ENCODE assay signal across 8 cellular contexts in the genomic region with DNA sequence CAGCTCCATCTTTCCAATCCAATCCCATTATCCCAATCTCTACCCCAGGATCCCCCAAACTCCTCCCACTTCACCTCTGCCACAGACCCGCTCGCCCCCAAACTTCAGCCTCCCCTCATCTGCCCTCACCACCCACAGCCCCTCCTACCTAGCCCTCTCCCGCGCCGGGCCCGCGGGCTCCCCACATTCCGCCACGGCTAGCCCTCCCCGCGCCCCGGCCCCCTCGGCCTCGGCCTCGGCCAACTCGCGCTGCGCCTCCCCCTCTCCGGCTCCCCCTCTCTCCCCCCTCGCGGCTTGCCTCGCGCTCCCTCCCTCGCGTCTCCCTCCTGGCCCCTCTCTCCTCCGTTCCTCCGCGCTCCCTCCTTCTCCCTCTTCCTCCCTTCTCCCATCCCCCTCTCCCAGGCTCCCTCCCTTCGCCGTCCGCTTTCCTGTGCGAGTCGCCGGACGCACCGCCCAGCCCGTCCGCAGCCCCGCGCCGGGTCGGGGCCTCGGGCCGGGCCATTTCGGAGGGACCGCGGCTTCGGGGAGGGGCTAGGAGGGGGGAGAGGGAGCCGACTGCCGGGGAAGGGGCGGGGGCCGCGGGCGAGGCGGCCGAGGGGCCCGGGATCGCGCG. TPM values are rescaled to one million over a fixed set of nuclear protein-coding genes. Genes with fewer than 3 reads are reported as not detected.
DNase-seq lines count a peak whose midpoint lies in the region; ATAC-seq and TF ChIP-seq lines count a peak whose summit lies in the region.

A gene with protein sequence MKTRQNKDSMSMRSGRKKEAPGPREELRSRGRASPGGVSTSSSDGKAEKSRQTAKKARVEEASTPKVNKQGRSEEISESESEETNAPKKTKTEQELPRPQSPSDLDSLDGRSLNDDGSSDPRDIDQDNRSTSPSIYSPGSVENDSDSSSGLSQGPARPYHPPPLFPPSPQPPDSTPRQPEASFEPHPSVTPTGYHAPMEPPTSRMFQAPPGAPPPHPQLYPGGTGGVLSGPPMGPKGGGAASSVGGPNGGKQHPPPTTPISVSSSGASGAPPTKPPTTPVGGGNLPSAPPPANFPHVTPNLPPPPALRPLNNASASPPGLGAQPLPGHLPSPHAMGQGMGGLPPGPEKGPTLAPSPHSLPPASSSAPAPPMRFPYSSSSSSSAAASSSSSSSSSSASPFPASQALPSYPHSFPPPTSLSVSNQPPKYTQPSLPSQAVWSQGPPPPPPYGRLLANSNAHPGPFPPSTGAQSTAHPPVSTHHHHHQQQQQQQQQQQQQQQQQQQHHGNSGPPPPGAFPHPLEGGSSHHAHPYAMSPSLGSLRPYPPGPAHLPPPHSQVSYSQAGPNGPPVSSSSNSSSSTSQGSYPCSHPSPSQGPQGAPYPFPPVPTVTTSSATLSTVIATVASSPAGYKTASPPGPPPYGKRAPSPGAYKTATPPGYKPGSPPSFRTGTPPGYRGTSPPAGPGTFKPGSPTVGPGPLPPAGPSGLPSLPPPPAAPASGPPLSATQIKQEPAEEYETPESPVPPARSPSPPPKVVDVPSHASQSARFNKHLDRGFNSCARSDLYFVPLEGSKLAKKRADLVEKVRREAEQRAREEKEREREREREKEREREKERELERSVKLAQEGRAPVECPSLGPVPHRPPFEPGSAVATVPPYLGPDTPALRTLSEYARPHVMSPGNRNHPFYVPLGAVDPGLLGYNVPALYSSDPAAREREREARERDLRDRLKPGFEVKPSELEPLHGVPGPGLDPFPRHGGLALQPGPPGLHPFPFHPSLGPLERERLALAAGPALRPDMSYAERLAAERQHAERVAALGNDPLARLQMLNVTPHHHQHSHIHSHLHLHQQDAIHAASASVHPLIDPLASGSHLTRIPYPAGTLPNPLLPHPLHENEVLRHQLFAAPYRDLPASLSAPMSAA (N-terminal part only) (plus strand): TSS at position 581 of the 613 bp plus-strand sequence. CDS start 6,043 bp downstream, outside the sequence.

- H3K27ac ChIP-seq in DOHH2 (ENCODE audit: low read depth, low read length), result no peak within 1 kb of the TSS
- H3K27ac ChIP-seq in SU-DHL-6 (ENCODE audit: low read depth, low read length), result no peak within 1 kb of the TSS
- peak within 1 kb of the TSS; percentile 88 to 98 (median 95) for H3K27ac ChIP-seq in gastrocnemius medialis

- ATAC-seq in gastrocnemius medialis, result peak; percentile 41 to 55
- ATAC-seq in GM18505 (IDR thresholded peaks at IDR 0.05; ENCODE audit: unreplicated experiment), result no peak
- no peak for ATAC-seq in GM18909 (IDR thresholded peaks at IDR 0.05; ENCODE audit: poor library complexity, unreplicated experiment)

- H3K9me2 ChIP-seq in DOHH2 (replicated peaks; ENCODE audit: control insufficient read depth, low read length) (no peaks in the 10 kb centered on the region), SU-DHL-6 (replicated peaks; ENCODE audit: insufficient read depth, low read length) (no peaks in the 10 kb centered on the region)

- H3K4me3 ChIP-seq in DOHH2 (ENCODE audit: low read length) (peak within 1 kb of the TSS; percentile 58), SU-DHL-6 (ENCODE audit: insufficient read depth, low read length, poor library complexity, severe bottlenecking) (peak within 1 kb of the TSS; percentile 52), gastrocnemius medialis (peak within 1 kb of the TSS; percentile 70 to 92 (median 86))

- H3K9me3 ChIP-seq in DOHH2 (ENCODE audit: control insufficient read depth, insufficient read depth, low read length) (no peaks in the 10 kb centered on the region), SU-DHL-6 (ENCODE audit: insufficient read depth, low read length) (no peaks in the 10 kb centered on the region), gastrocnemius medialis (no peaks in the 10 kb centered on the region)

- H2AFZ ChIP-seq in SU-DHL-6 (ENCODE audit: low read depth, low read length, severe bottlenecking), result peak within 1 kb of the TSS; percentile 60

- H3K79me2 ChIP-seq in DOHH2 (ENCODE audit: control insufficient read depth, low read length) (no peaks in the 10 kb centered on the region), SU-DHL-6 (ENCODE audit: insufficient read depth, low read length) (no peaks in the 10 kb centered on the region)

- H3K36me3 ChIP-seq in DOHH2 (ENCODE audit: control insufficient read depth, low read length), result no peaks in the 10 kb centered on the region
- H3K36me3 ChIP-seq in SU-DHL-6 (ENCODE audit: low read length), result no peaks in the 10 kb centered on the region
- no peaks in the 10 kb centered on the region for H3K36me3 ChIP-seq in gastrocnemius medialis

- H3K4me2 ChIP-seq in DOHH2 (ENCODE audit: low read length) (peak within 1 kb of the TSS; percentile 64), SU-DHL-6 (ENCODE audit: low read depth, low read length, poor library complexity, severe bottlenecking) (peak within 1 kb of the TSS; percentile 69)

- H3K4me1 ChIP-seq in DOHH2 (ENCODE audit: control insufficient read depth, low read length) (peaks cover 32% of the 10 kb centered on the region), gastrocnemius medialis (peaks cover 44 to 52% of the 10 kb centered on the region in 2 donors)

- peak; percentile 78 for DNase-seq in HuH-7.5 (ENCODE audit: low spot score)
- peak; percentile 36 for DNase-seq in central memory CD4-positive, alpha-beta T cell
- peak; percentile 64 for DNase-seq in iPS-NIHi7 (ENCODE audit: extremely low spot score)
- peak; percentile 60 to 74 for DNase-seq in gastrocnemius medialis

- intact Hi-C loops in gastrocnemius medialis (cut with DNase I; ENCODE audit: low total_unique reads), result loop anchor here (1.0 kb wide), 1 partner anchor 11 kb away; no protein-coding TSS in a partner anchor

- peak in 1 of 2 donors; percentile 14 for TF ChIP-seq POLR2A in gastrocnemius medialis (IDR thresholded peaks at IDR 0.05)
- no peak for TF ChIP-seq POLR2A in GM18505 (IDR thresholded peaks at IDR 0.05; ENCODE audit: borderline replicate concordance, extremely low read depth, insufficient read depth, insufficient read length)

- TF ChIP-seq CTCF in DOHH2 (IDR thresholded peaks at IDR 0.05; ENCODE audit: low read depth, low read length, poor library complexity, severe bottlenecking), result no peak
- no peak for TF ChIP-seq CTCF in SU-DHL-6 (IDR thresholded peaks at IDR 0.05; ENCODE audit: insufficient read depth, low read length, poor library complexity, severe bottlenecking)
- TF ChIP-seq CTCF in gastrocnemius medialis (IDR thresholded peaks at IDR 0.05 in 4 of 5, conservative IDR thresholded peaks at IDR 0.05 in 1 of 5), result no peak

- H3F3A ChIP-seq in DOHH2 (ENCODE audit: control insufficient read depth, insufficient read depth), result peaks cover 2% of the 10 kb centered on the region; the same call in 1 of the 2 replicates
- H3F3A ChIP-seq in SU-DHL-6 (ENCODE audit: insufficient read depth), result no peaks in the 10 kb centered on the region

- in situ Hi-C loops in gastrocnemius medialis (cut with MboI; ENCODE audit: low sequenced_read_pairs in 4 of 4), result loop anchor here in 2 of 4 donors (10.0 to 25.0 kb wide), 2 partner anchors 185 to 187 kb away; a partner anchor contains a TSS

- peak within 1 kb of the TSS; percentile 53 for H3K9ac ChIP-seq in SU-DHL-6 (ENCODE audit: low read length)

- H4K20me1 ChIP-seq in DOHH2 (ENCODE audit: control insufficient read depth, insufficient read depth, low read depth, low read length) (no peaks in the 10 kb centered on the region), SU-DHL-6 (ENCODE audit: low read depth, low read length) (no peaks in the 10 kb centered on the region)

- H3K27me3 ChIP-seq in DOHH2 (ENCODE audit: control insufficient read depth, low read length) (peaks cover 52% of the 10 kb centered on the region), SU-DHL-6 (ENCODE audit: low read length) (0 out of 2 replicates have a peak, but pooled peaks cover 5% of the 10 kb centered on the region), gastrocnemius medialis (no peaks in the 10 kb centered on the region)

RNA-seq across cellular contexts. Expression of the gene that starts here (rescaled TPM):
- 10 to 100 TPM; 11.5 to 31.5 (median 26.5) TPM for total RNA-seq in gastrocnemius medialis

Comparison
In these comparisons a context has a peak if more than half of its experiments do, and no peak if none do; other contexts are left out.
1. H3K27ac ChIP-seq: peak in gastrocnemius medialis (4 of 4); none in DOHH2 (single experiment) and SU-DHL-6 (single experiment).
2. ATAC-seq: peak in gastrocnemius medialis (2 of 2); none in GM18505 (single experiment) and GM18909 (single experiment).
3. Peak in every context shown above with its lines, with median percentiles within 50 percentile points of each other: H3K4me3 ChIP-seq and DNase-seq.